Comparison of ENCODE assay signal across 20 cellular contexts in genomic region chr12:9127484-9127883, GRCh38. TPM values are rescaled to one million over a fixed set of nuclear protein-coding genes. Genes with fewer than 3 reads are reported as not detected.
DNase-seq lines count a peak whose midpoint lies in the region; ATAC-seq and TF ChIP-seq lines count a peak whose summit lies in the region.
"Had no signal": no experiment of that assay in that cellular context is flagged by ENCODE, and none has a peak within 500 bp of the region (broad histone marks: within the 10 kb centered on the region; RNA-seq: fewer than 3 reads in every experiment).

No MANE protein-coding gene starts in this region.

- no peak for TF ChIP-seq RAD21 in liver (IDR thresholded peaks at IDR 0.05)

- no peak overlapping the region for H3K4me3 ChIP-seq in heart right ventricle
- H3K4me3 ChIP-seq in liver (ENCODE audit: low read depth in 1 of 3, low read length in 3 of 3), result peak overlapping the region; percentile 49 to 76 (median 56)
- no peak overlapping the region for H3K4me3 ChIP-seq in lower leg skin (ENCODE audit: low read depth, poor library complexity, severe bottlenecking)
- H3K4me3 ChIP-seq: BLaER1, GM12878, GM23248 had no signal

- TF ChIP-seq CTCF in heart right ventricle (IDR thresholded peaks at IDR 0.05), result no peak
- no peak for TF ChIP-seq CTCF in liver (IDR thresholded peaks at IDR 0.05; ENCODE audit: low read depth, low read length, missing input control)
- TF ChIP-seq CTCF in lower leg skin (IDR thresholded peaks at IDR 0.05), result no peak

- H3K36me3 ChIP-seq in heart right ventricle, result no peaks in the 10 kb centered on the region
- no peaks in the 10 kb centered on the region for H3K36me3 ChIP-seq in liver (ENCODE audit: control insufficient read depth in 4 of 4, insufficient read depth in 3 of 4, low read depth in 1 of 4, low read length in 3 of 4)
- H3K36me3 ChIP-seq: BLaER1 had no signal

- no peak for TF ChIP-seq POLR2A in lower leg skin (IDR thresholded peaks at IDR 0.05)

- DNase-seq in Right ventricle myocardium superior (peak; percentile 40), heart right ventricle (no peak), posterior vena cava (ENCODE audit: low spot score) (peak; percentile 74), NCI-H2081 treated with DMSO at 0.1 percent for 48 hours (lab: John Stamatoyannopoulos, UW) (no peak), lower leg skin (ENCODE audit: low spot score in 2 of 2) (no peak)
- DNase-seq: 8988T; CD4-positive, alpha-beta memory T cell; DMS 273 treated with DMSO at 0.1 percent for 48 hours; DMS53; DND-41; EL; GM23248; HCEC 1CT; IMR-90 had no signal

- H3K27me3 ChIP-seq in heart right ventricle, result no peaks in the 10 kb centered on the region
- H3K27me3 ChIP-seq in liver (ENCODE audit: control insufficient read depth in 4 of 4, insufficient read depth in 4 of 4, low read length in 3 of 4), result no peaks in the 10 kb centered on the region
- H3K27me3 ChIP-seq: BLaER1 had no signal

- peaks cover 0 to 23% (median 9%) of the 10 kb centered on the region in 9 donors for H3K4me1 ChIP-seq in heart right ventricle
- H3K4me1 ChIP-seq in liver (ENCODE audit: control insufficient read depth in 4 of 4, insufficient read depth in 4 of 4, low read length in 3 of 4), result peaks cover 0 to 32% (median 16%) of the 10 kb centered on the region in 4 donors
- H3K4me1 ChIP-seq: BLaER1 had no signal

- peaks cover 0 to 12% (median 0%) of the 10 kb centered on the region in 11 donors for H3K9me3 ChIP-seq in heart right ventricle
- H3K9me3 ChIP-seq in liver (ENCODE audit: control insufficient read depth in 4 of 4, low read length in 3 of 4), result no peaks in the 10 kb centered on the region

- 96 to 97% methylated on average over 21 of the region's 21 CpGs for WGBS in heart right ventricle, 2 donors
- 43% methylated on average over 21 of the region's 21 CpGs for WGBS in liver
- 95 to 97% methylated on average over 18 to 21 of the region's 21 CpGs for WGBS in lower leg skin, 2 donors

- intact Hi-C loops in Right ventricle myocardium superior (cut with DNase I), result no loop called here
- intact Hi-C loops in heart right ventricle (cut with DNase I), result no loop called here
- intact Hi-C loops in posterior vena cava (cut with DNase I), result no loop called here
- intact Hi-C loops in lower leg skin (cut with DNase I; ENCODE audit: low total_unique reads), result no loop called here

- peak overlapping the region in 1 of 2 donors; percentile 98 for H3K9ac ChIP-seq in liver (ENCODE audit: low read depth in 1 of 2, low read length in 2 of 2)
- H3K9ac ChIP-seq: BLaER1, GM23248 had no signal

- ATAC-seq in Right ventricle myocardium superior (ENCODE audit: poor library complexity), result no peak
- no peak for ATAC-seq in heart right ventricle
- ATAC-seq in GM19035 (IDR thresholded peaks at IDR 0.05; ENCODE audit: unreplicated experiment), result no peak
- ATAC-seq: GM12878 had no signal

- H3K27ac ChIP-seq in heart right ventricle, result no peak overlapping the region
- peak overlapping the region; percentile 52 to 77 for H3K27ac ChIP-seq in liver (ENCODE audit: low read depth in 1 of 2, low read length in 2 of 2)
- H3K27ac ChIP-seq: BLaER1, GM23248 had no signal

TF ChIP-seq in liver, 16 proteins besides CTCF, POLR2A, EP300 and RAD21:
- TF ChIP-seq RXRA (IDR thresholded peaks at IDR 0.05), result peak in 1 of 2 donors; percentile 26
- TF ChIP-seq REST (IDR thresholded peaks at IDR 0.05), result peak; percentile 19
- peak in 1 of 2 donors; percentile 90 for TF ChIP-seq HNF4A (conservative IDR thresholded peaks at IDR 0.05)
- TF ChIP-seq GABPA (IDR thresholded peaks at IDR 0.05 in 1 of 2, conservative IDR thresholded peaks at IDR 0.05 in 1 of 2), result peak in 1 of 2 donors; percentile 46
- no peak for TF ChIP-seq YY1 (IDR thresholded peaks at IDR 0.05)
- TF ChIP-seq NR2F2 (IDR thresholded peaks at IDR 0.05), result no peak
- TF ChIP-seq SP1 (IDR thresholded peaks at IDR 0.05), result no peak
TF ChIP-seq in liver: peak in this region for 4.

RNA-seq across cellular contexts. Expression of gene A2M, which starts 11.8 kb away (rescaled TPM):
- 478 TPM for total RNA-seq in Right ventricle myocardium superior
- 1,000 to 10,000 TPM in 1 of 10 donors, 100 to 1,000 TPM in 9; 296 to 1,678 (median 530) TPM for total RNA-seq in heart right ventricle
- polyA plus RNA-seq in heart right ventricle, result 100 to 1,000 TPM; 194 to 244 TPM
- 1,000 to 10,000 TPM; 1,731 to 2,199 TPM for total RNA-seq in liver
- 1,000 to 10,000 TPM; 1,904 to 2,622 TPM for polyA plus RNA-seq in liver
- 1,000 to 10,000 TPM in 1 of 2 donors, 100 to 1,000 TPM in 1; 831 to 1,306 TPM for total RNA-seq in posterior vena cava
- total RNA-seq in lower leg skin, result 100 to 1,000 TPM in 1 of 4 donors, 10 to 100 TPM in 3; 32.9 to 123 (median 49.6) TPM
- total RNA-seq: G401, HT-29 had no signal

Comparison
In these comparisons a context has a peak if more than half of its experiments do, and no peak if none do; other contexts are left out.
1. DNase-seq: peak in Right ventricle myocardium superior (single experiment) and posterior vena cava (single experiment); none in heart right ventricle (0 of 2), NCI-H2081 treated with DMSO at 0.1 percent for 48 hours (single experiment) and lower leg skin (0 of 2).
2. H3K27ac ChIP-seq: peak in liver (2 of 2); none in heart right ventricle (0 of 10).
3. H3K4me3 ChIP-seq: peak in liver (3 of 3); none in heart right ventricle (0 of 10) and lower leg skin (single experiment).